8 cellular contexts compared by ENCODE assay signal in the genomic region with DNA sequence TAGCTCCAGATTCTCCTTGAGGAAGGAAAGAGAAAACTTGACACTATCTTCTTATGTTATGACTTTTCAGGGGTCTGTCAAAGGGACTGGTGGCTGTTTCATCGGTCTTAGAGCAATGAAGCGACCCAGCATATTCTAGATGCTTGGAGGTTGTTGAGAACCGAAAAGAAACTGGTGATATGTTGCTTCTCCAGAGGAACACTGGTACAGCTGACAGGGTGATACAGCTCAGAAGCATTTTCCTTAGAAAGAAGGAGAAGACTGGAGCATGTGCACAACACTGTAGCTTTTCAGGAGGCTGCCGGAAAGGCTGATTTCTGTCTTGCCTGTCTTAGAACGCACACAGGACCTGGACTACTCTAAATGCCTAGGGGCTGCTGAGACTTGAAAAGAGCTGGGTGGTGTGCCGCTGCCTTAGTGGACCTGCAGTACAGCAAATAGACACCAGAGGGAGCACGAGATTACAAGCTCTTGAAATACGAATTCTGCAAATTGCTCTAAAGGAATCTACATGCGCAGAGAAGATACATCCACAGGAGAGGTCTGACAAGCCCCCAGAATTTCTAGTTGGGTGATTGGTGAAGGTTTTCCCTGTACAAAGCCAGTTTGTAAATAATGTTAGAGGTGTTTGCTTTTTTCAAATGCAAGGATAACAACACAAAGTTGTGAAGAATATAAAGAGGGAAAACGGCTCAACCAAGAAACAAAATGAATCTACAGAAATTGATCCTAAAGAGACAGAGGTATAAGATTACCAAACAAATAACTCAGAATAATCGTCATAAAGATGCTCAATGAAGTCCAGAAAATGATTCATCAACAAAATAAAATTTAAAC.
DNase-seq lines count a peak whose midpoint lies in the region; ATAC-seq, FAIRE-seq and TF ChIP-seq lines count a peak whose summit lies in the region.

No MANE protein-coding gene starts in this region.

- no peak overlapping the region for H3K4me3 Mint-ChIP-seq in WTC11

- ATAC-seq in GM21576 (IDR thresholded peaks at IDR 0.05; ENCODE audit: unreplicated experiment) = peak; percentile 70
- peak; percentile 74 for ATAC-seq in WTC11

- H3K36me3 ChIP-seq in endothelial cell of umbilical vein (ENCODE audit: control insufficient read depth in 2 of 2, extremely low read depth in 1 of 2, insufficient read depth in 2 of 2, low read length in 2 of 2) (no peaks in the 10 kb centered on the region), thyroid gland (no peaks in the 10 kb centered on the region)

- H3K27me3 ChIP-seq in endothelial cell of umbilical vein (ENCODE audit: control insufficient read depth in 2 of 2, insufficient read depth in 2 of 2, low read length in 2 of 2) = no peaks in the 10 kb centered on the region
- no peaks in the 10 kb centered on the region for H3K27me3 ChIP-seq in thyroid gland

- no peak overlapping the region for H3K27ac Mint-ChIP-seq in WTC11

- peak; percentile 61 for TF ChIP-seq CTCF in WTC11 (IDR thresholded peaks at IDR 0.05)
- peak; percentile 56 to 63 for TF ChIP-seq CTCF in endothelial cell of umbilical vein (IDR thresholded peaks at IDR 0.05; ENCODE audit: extremely low read depth in 1 of 2, insufficient read depth in 1 of 2, low read depth in 1 of 2, low read length in 2 of 2)
- peak; percentile 43 to 76 (median 60) for TF ChIP-seq CTCF in thyroid gland (IDR thresholded peaks at IDR 0.05)

- DNase-seq in DMS114 treated with DMSO at 0.1 percent for 48 hours (lab: John Stamatoyannopoulos, UW; ENCODE audit: unreplicated experiment) (peak; percentile 38), NCI-H2081 treated with DMSO at 0.1 percent for 48 hours (lab: John Stamatoyannopoulos, UW) (peak; percentile 12), WTC11 (ENCODE audit: low spot score) (peak; percentile 63), endothelial cell of umbilical vein (ENCODE audit: low read depth, low spot score) (peak; percentile 59), midbrain (lab: John Stamatoyannopoulos, UW) (peak; percentile 70), thyroid gland (peak; percentile 55 to 57)
- no peak for DNase-seq in stimulated activated naive CD4-positive, alpha-beta T cell treated with Interleukin-2 at 50 U/mL for 16 hours (lab: John Stamatoyannopoulos, UW)

- WGBS in thyroid gland, 2 donors = 35 to 36% methylated on average over 11 of the region's 11 CpGs

- no peaks in the 10 kb centered on the region; the same call in 1 of the 2 replicates for H3K36me3 Mint-ChIP-seq in WTC11

- no peak overlapping the region for H2AFZ ChIP-seq in endothelial cell of umbilical vein (ENCODE audit: low read depth, low read length)

- POLR2A ChIA-PET in WTC11 (lab: Charles Lee) (no interaction called here), endothelial cell of umbilical vein (lab: Charles Lee) (no interaction called here)

- intact Hi-C loops in endothelial cell of umbilical vein (cut with micrococcal nuclease) = loop anchor here (1.0 kb wide), 2 partner anchors 847 to 867 kb away; no protein-coding TSS in a partner anchor
- intact Hi-C loops in thyroid gland (cut with DNase I) = no loop called here

- H3K4me2 ChIP-seq in endothelial cell of umbilical vein (ENCODE audit: insufficient read depth, low read length) = no peak overlapping the region

- peak; percentile 56 for FAIRE-seq in endothelial cell of umbilical vein (lab: Jason Lieb, UNC)

- no peaks in the 10 kb centered on the region for H3K9me1 ChIP-seq in endothelial cell of umbilical vein (replicated peaks; ENCODE audit: control insufficient read depth, extremely low read depth, insufficient read depth, low read length)

- H3K27ac ChIP-seq in endothelial cell of umbilical vein (ENCODE audit: insufficient read depth, low read depth, low read length) (no peak overlapping the region), thyroid gland (no peak overlapping the region)

- no peaks in the 10 kb centered on the region for H3K27me3 Mint-ChIP-seq in WTC11 (ENCODE audit: low read depth)

- dilution Hi-C loops in endothelial cell of umbilical vein (cut with MboI; ENCODE audit: extremely low pct_ligation_motif_present, low sequenced_read_pairs) = no loop called here

- no peaks in the 10 kb centered on the region for H3K4me1 Mint-ChIP-seq in WTC11

- CTCF ChIA-PET in WTC11 (lab: Charles Lee) (interaction anchor here (0.6 to 1.6 kb wide), 5 partner anchors 14 to 978 kb away, joined by 3 to 5 read pairs (median 4); no protein-coding TSS in a partner anchor), endothelial cell of umbilical vein (lab: Charles Lee) (interaction anchor here (0.8 to 3.7 kb wide), 16 partner anchors 13 to 951 kb away, joined by 3 to 72 read pairs (median 4); no protein-coding TSS in a partner anchor)

- no peak overlapping the region for H3K9ac ChIP-seq in endothelial cell of umbilical vein (replicated peaks; ENCODE audit: extremely low read depth, insufficient read depth, low read length)

- no peaks in the 10 kb centered on the region for H3K79me2 ChIP-seq in endothelial cell of umbilical vein (ENCODE audit: control insufficient read depth, insufficient read depth, low read length)

- no peak for TF ChIP-seq POLR2A in endothelial cell of umbilical vein (IDR thresholded peaks at IDR 0.05; ENCODE audit: low read depth, low read length)
- TF ChIP-seq POLR2A in thyroid gland (IDR thresholded peaks at IDR 0.05) = no peak

- H3K9me3 ChIP-seq in endothelial cell of umbilical vein (replicated peaks; ENCODE audit: control insufficient read depth, insufficient read depth, low read length) (no peaks in the 10 kb centered on the region), thyroid gland (no peaks in the 10 kb centered on the region)

- no peaks in the 10 kb centered on the region for H4K20me1 ChIP-seq in endothelial cell of umbilical vein (replicated peaks; ENCODE audit: control insufficient read depth, extremely low read depth, insufficient read depth, low read length)

- no peaks in the 10 kb centered on the region for H3K4me1 ChIP-seq in endothelial cell of umbilical vein (ENCODE audit: control insufficient read depth, extremely low read depth, insufficient read depth, low read length)
- no peaks in the 10 kb centered on the region for H3K4me1 ChIP-seq in thyroid gland

- peaks cover 9% of the 10 kb centered on the region; the same call in 1 of the 2 replicates for H3K9me3 Mint-ChIP-seq in WTC11

- H3K4me3 ChIP-seq in endothelial cell of umbilical vein (replicated peaks in 1 of 3; ENCODE audit: insufficient read depth in 1 of 3, low read depth in 1 of 3, low read length in 3 of 3) = no peak overlapping the region
- H3K4me3 ChIP-seq in thyroid gland (replicated peaks in 1 of 3) = no peak overlapping the region

- BruUV-seq in endothelial cell of umbilical vein (replicated peaks; lab: Mats Ljungman, UMichigan) = no TSS peak

TF ChIP-seq in WTC11, 78 proteins besides CTCF, POLR2A, EP300 and RAD21:
- TF ChIP-seq, protein P1, sequence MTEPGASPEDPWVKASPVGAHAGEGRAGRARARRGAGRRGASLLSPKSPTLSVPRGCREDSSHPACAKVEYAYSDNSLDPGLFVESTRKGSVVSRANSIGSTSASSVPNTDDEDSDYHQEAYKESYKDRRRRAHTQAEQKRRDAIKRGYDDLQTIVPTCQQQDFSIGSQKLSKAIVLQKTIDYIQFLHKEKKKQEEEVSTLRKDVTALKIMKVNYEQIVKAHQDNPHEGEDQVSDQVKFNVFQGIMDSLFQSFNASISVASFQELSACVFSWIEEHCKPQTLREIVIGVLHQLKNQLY (CRISPR knock-in tag; IDR thresholded peaks at IDR 0.05) = no peak

TF ChIP-seq in endothelial cell of umbilical vein, 7 proteins besides CTCF, POLR2A, EP300 and RAD21:
- TF ChIP-seq FOS (IDR thresholded peaks at IDR 0.05; ENCODE audit: borderline replicate concordance, insufficient read depth, low read length) (no peak), POLR2AphosphoS5 (IDR thresholded peaks at IDR 0.05; ENCODE audit: insufficient read depth, low read depth, low read length) (no peak), EZH2 (IDR thresholded peaks at IDR 0.05; ENCODE audit: borderline replicate concordance, low read depth, low read length, severe bottlenecking) (no peak), MYC (IDR thresholded peaks at IDR 0.05; ENCODE audit: low read depth, low read length) (no peak), GATA2 (IDR thresholded peaks at IDR 0.05; ENCODE audit: insufficient read depth, insufficient read length, low read depth, low read length) (no peak), JUN (IDR thresholded peaks at IDR 0.05; ENCODE audit: borderline replicate concordance, insufficient read depth, insufficient read length, low read depth) (no peak)
- TF ChIP-seq, protein P2, sequence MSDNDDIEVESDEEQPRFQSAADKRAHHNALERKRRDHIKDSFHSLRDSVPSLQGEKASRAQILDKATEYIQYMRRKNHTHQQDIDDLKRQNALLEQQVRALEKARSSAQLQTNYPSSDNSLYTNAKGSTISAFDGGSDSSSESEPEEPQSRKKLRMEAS (IDR thresholded peaks at IDR 0.05; ENCODE audit: insufficient read depth, insufficient read length) = no peak
